9 cellular contexts compared by ENCODE assay signal in genomic region chr7:20438665-20439376, GRCh38.
DNase-seq lines count a peak whose midpoint lies in the region; ATAC-seq, FAIRE-seq and TF ChIP-seq lines count a peak whose summit lies in the region.
"Had no signal": no experiment of that assay in that cellular context is flagged by ENCODE, and none has a peak within 500 bp of the region (broad histone marks: within the 10 kb centered on the region; RNA-seq: fewer than 3 reads in every experiment).

No MANE protein-coding gene starts in this region.

- no peak overlapping the region for H3K27ac ChIP-seq in tibial artery

- no peak for TF ChIP-seq CTCF in tibial artery (IDR thresholded peaks at IDR 0.05)
- no peak for TF ChIP-seq CTCF in osteocyte (IDR thresholded peaks at IDR 0.05)

- H3K36me3 Mint-ChIP-seq in osteocyte (ENCODE audit: unreplicated experiment): no peaks in the 10 kb centered on the region

- H3K4me1 Mint-ChIP-seq in osteocyte (ENCODE audit: unreplicated experiment): no peaks in the 10 kb centered on the region

- H3K4me1 ChIP-seq in tibial artery: no peaks in the 10 kb centered on the region

- TF ChIP-seq POLR2A in GM12891 (IDR thresholded peaks at IDR 0.05; ENCODE audit: low read depth, low read length): no peak

- peaks cover 2% of the 10 kb centered on the region for H3K27me3 Mint-ChIP-seq in osteocyte (ENCODE audit: unreplicated experiment)

- H3K36me3 ChIP-seq in tibial artery: no peaks in the 10 kb centered on the region

- H3K9me3 ChIP-seq in tibial artery: no peaks in the 10 kb centered on the region

- intact Hi-C loops in tibial artery (cut with DNase I; ENCODE audit: low total_unique reads): no loop called here

- no peaks in the 10 kb centered on the region for H3K27me3 ChIP-seq in tibial artery

- H3K27ac Mint-ChIP-seq in osteocyte (ENCODE audit: unreplicated experiment): no peak overlapping the region

- H3K4me3 ChIP-seq in tibial artery: no peak overlapping the region

- H3K9me3 Mint-ChIP-seq in osteocyte (ENCODE audit: unreplicated experiment): no peaks in the 10 kb centered on the region

- no peak for DNase-seq in GM12891 (ENCODE audit: insufficient read length, low spot score)
- DNase-seq in SKM-1 treated with dmso at 0.1 percent for 144 hours (lab: John Stamatoyannopoulos, UW; ENCODE audit: unreplicated experiment): peak; percentile 50
- DNase-seq in DMS153 treated with DMSO at 0.1 percent for 48 hours (lab: John Stamatoyannopoulos, UW; ENCODE audit: unreplicated experiment): no peak
- DNase-seq in tibial artery: no peak
- no peak for DNase-seq in activated CD4-positive, CD25-positive, alpha-beta regulatory T cell treated with anti-CD3 and anti-CD28 coated beads, Interleukin-2, amount 50 U/mL, for 72 hours
- DNase-seq in osteocyte (ENCODE audit: extremely low spot score, unreplicated experiment): no peak
- DNase-seq: hypothalamus had no signal

- peak; percentile 87 for FAIRE-seq in GM12891 (lab: Jason Lieb, UNC)

- H3K4me3 Mint-ChIP-seq in osteocyte (ENCODE audit: unreplicated experiment): no peak overlapping the region

- ATAC-seq in GM21381 (IDR thresholded peaks at IDR 0.05; ENCODE audit: unreplicated experiment) (peak; percentile 80), HG03135 (IDR thresholded peaks at IDR 0.05; ENCODE audit: unreplicated experiment) (peak; percentile 88)

TF ChIP-seq in GM12891, 5 proteins besides CTCF, POLR2A, EP300 and RAD21:
- TF ChIP-seq POU2F2 (IDR thresholded peaks at IDR 0.05; ENCODE audit: low read depth, low read length): no peak
- TF ChIP-seq SPI1 (IDR thresholded peaks at IDR 0.05; ENCODE audit: low read depth, low read length): peak; percentile 94
TF ChIP-seq in GM12891: peak in this region for 1.
